10 cellular contexts compared by ENCODE assay signal in genomic region chr4:113758361-113758760, GRCh38. TPM values are rescaled to one million over a fixed set of nuclear protein-coding genes. Genes with fewer than 3 reads are reported as not detected.
A peak's percentile ranks its signal among the peaks of the same experiment; 100 is the strongest.
DNase-seq lines count a peak whose midpoint lies in the region; TF ChIP-seq lines count a peak whose summit lies in the region.
"Had no signal": no experiment of that assay in that cellular context is flagged by ENCODE, and none has a peak within 500 bp of the region (broad histone marks: within the 10 kb centered on the region; RNA-seq: fewer than 3 reads in every experiment).

No MANE protein-coding gene starts in this region.

- peak overlapping the region; percentile 78 for H3K27ac Mint-ChIP-seq in activated naive CD8-positive, alpha-beta T cell treated with anti-CD3 and anti-CD28 coated beads for 36 hours
- H3K27ac Mint-ChIP-seq in mesothelial cell of epicardium = peak overlapping the region; percentile 82

- peaks cover 40% of the 10 kb centered on the region for H3K36me3 Mint-ChIP-seq in activated naive CD8-positive, alpha-beta T cell treated with anti-CD3 and anti-CD28 coated beads for 36 hours
- no peaks in the 10 kb centered on the region for H3K36me3 Mint-ChIP-seq in mesothelial cell of epicardium

- H3K27me3 Mint-ChIP-seq in activated naive CD8-positive, alpha-beta T cell treated with anti-CD3 and anti-CD28 coated beads for 36 hours = no peaks in the 10 kb centered on the region
- no peaks in the 10 kb centered on the region for H3K27me3 Mint-ChIP-seq in mesothelial cell of epicardium (ENCODE audit: low read depth)

- peaks cover 47% of the 10 kb centered on the region for H3K4me1 Mint-ChIP-seq in activated naive CD8-positive, alpha-beta T cell treated with anti-CD3 and anti-CD28 coated beads for 36 hours
- H3K4me1 Mint-ChIP-seq in mesothelial cell of epicardium = peaks cover 41% of the 10 kb centered on the region

- no peak for TF ChIP-seq CTCF in mesothelial cell of epicardium (IDR thresholded peaks at IDR 0.05; ENCODE audit: unreplicated experiment)

- H3K9me3 Mint-ChIP-seq in activated naive CD8-positive, alpha-beta T cell treated with anti-CD3 and anti-CD28 coated beads for 36 hours = no peaks in the 10 kb centered on the region
- H3K9me3 Mint-ChIP-seq in mesothelial cell of epicardium = no peaks in the 10 kb centered on the region

- H3K4me3 Mint-ChIP-seq in activated naive CD8-positive, alpha-beta T cell treated with anti-CD3 and anti-CD28 coated beads for 36 hours = peak overlapping the region; percentile 96
- peak overlapping the region; percentile 36 for H3K4me3 Mint-ChIP-seq in mesothelial cell of epicardium

- DNase-seq in AG08396 (ENCODE audit: low spot score) = peak; percentile 47
- peak; percentile 18 for DNase-seq in HCEC 1CT
- DNase-seq in activated naive CD8-positive, alpha-beta T cell treated with anti-CD3 and anti-CD28 coated beads for 36 hours = no peak
- DNase-seq in mesothelial cell of epicardium (ENCODE audit: low spot score in 2 of 2, unreplicated experiment in 2 of 2) = no peak
- no peak for DNase-seq in NCI-H69 (lab: John Stamatoyannopoulos, UW)
- no peak for DNase-seq in NCI-H187 treated with DMSO at 0.1 percent for 48 hours (lab: John Stamatoyannopoulos, UW)
- DNase-seq in ecto neural progenitor cell (ENCODE audit: low spot score) = no peak
- no peak for DNase-seq in NCI-H146 treated with DMSO at 0.1 percent for 48 hours (lab: John Stamatoyannopoulos, UW; ENCODE audit: unreplicated experiment)
- DNase-seq: activated CD8-positive, alpha-beta memory T cell treated with anti-CD3 and anti-CD28 coated beads, Interleukin-2, amount 50 U/mL, for 4 hours; NCI-H226 had no signal

RNA-seq across cellular contexts. Expression of gene CAMK2D, which starts 3.2 kb away (rescaled TPM):
- total RNA-seq in activated naive CD8-positive, alpha-beta T cell treated with anti-CD3 and anti-CD28 coated beads for 36 hours = 10 to 100 TPM; 42.8 to 46.7 TPM
- total RNA-seq in mesothelial cell of epicardium = 31.7 to 35.1 TPM (median 33.9 TPM) in 3 replicates

Comparison
In these comparisons a context has a peak if more than half of its experiments do, and no peak if none do; other contexts are left out.
1. DNase-seq: peak in AG08396 (single experiment) and HCEC 1CT (single experiment); none in activated naive CD8-positive, alpha-beta T cell treated with anti-CD3 and anti-CD28 coated beads for 36 hours (single experiment), mesothelial cell of epicardium (0 of 2), NCI-H69 (single experiment), NCI-H187 treated with DMSO at 0.1 percent for 48 hours (single experiment), ecto neural progenitor cell (single experiment) and NCI-H146 treated with DMSO at 0.1 percent for 48 hours (single experiment).